31 cellular contexts compared by ENCODE assay signal in the genomic region with DNA sequence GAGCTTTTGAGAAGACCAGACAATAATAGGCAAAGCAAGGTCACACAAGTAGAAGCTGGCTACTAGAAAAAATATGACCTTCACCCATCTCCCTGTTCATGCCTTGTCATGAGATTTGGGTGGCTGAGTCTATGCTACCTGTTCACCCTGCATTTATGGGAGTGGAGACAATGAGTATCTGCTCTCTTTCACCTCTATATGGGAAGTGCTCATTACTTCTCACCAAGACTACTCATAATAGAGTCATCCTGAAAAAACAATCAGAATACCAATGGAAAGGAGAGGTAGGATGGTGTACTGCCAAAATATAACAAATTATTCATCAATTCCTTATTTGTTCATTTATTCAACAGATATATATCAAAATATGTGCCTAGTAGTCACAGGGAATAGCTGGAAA.
"Had no signal": no experiment of that assay in that cellular context is flagged by ENCODE, and none has a peak within 500 bp of the region (broad histone marks: within the 10 kb centered on the region; RNA-seq: fewer than 3 reads in every experiment).

No MANE protein-coding gene starts in this region.

- H3K27ac ChIP-seq: brain microvascular endothelial cell, cardiac muscle cell, PC-9, SJCRH30, SK-N-MC had no signal

- DNase-seq: activated CD4-positive, alpha-beta T cell treated with anti-CD3 and anti-CD28 coated beads, Interleukin-2, amount 10 ng/mL, durations not matched to agents 24 days and 14 days; activated CD4-positive, alpha-beta T cell treated with anti-CD3 and anti-CD28 coated beads, Interleukin-2, amount 50 U/mL, for 4 hours; activated CD8-positive, alpha-beta T cell treated with anti-CD3 and anti-CD28 coated beads for 36 hours; activated effector memory CD4-positive, alpha-beta T cell treated with anti-CD3 and anti-CD28 coated beads, Interleukin-2, amount 50 U/mL, for 16 hours; activated naive CD4-positive, alpha-beta T cell; activated naive CD4-positive, alpha-beta T cell treated with anti-CD3 and anti-CD28 coated beads, Interleukin-2, amount 50 U/mL, for 16 hours; activated naive CD8-positive, alpha-beta T cell treated with anti-CD3 and anti-CD28 coated beads for 36 hours; activated T-cell treated with anti-CD3 and anti-CD28 coated beads, Interleukin-2, amount 50 U/mL, for 1 hour; activated T-cell treated with anti-CD3 and anti-CD28 coated beads, Interleukin-2, amount 50 U/mL, for 72 hours; amniotic stem cell; aorta; brain microvascular endothelial cell; Karpas-422; MM.1S; MV-4-11; NCI-H1092; NCI-H1436 treated with DMSO at 0.1 percent for 48 hours; NCI-H1694 treated with DMSO at 0.1 percent for 48 hours; NCI-H2029; NCI-H345; NCI-H524 treated with DMSO at 0.1 percent for 48 hours; NK-92 treated with Interleukin-12 subunit alpha and Interleukin-12 subunit beta, amount 100 ng/mL, for 24 hours; PC-9; SHP77; SJCRH30; T1000 had no signal

- H3K4me3 ChIP-seq: cardiac muscle cell, PC-9, SJCRH30, SK-N-MC had no signal

- FAIRE-seq: RCC 7860, TTC549 had no signal

- H3K36me3 ChIP-seq: brain microvascular endothelial cell, cardiac muscle cell, SJCRH30 had no signal

- H3K9me3 ChIP-seq: SJCRH30 had no signal

- H3K4me1 ChIP-seq: SJCRH30 had no signal

- H3K27me3 ChIP-seq: brain microvascular endothelial cell, cardiac muscle cell, SJCRH30 had no signal

- H3K4me2 ChIP-seq: PC-9 had no signal

- ATAC-seq: activated CD8-positive, alpha-beta T cell treated with anti-CD3 and anti-CD28 coated beads for 36 hours; activated T-cell treated with anti-CD3 and anti-CD28 coated beads, Interleukin-2, amount 50 U/mL, for 72 hours; activated T-helper 17 cell treated with anti-CD3 and anti-CD28 coated beads, Interleukin-2, amount 50 U/mL, for 72 hours had no signal
